8 cellular contexts compared by ENCODE assay signal in the genomic region with DNA sequence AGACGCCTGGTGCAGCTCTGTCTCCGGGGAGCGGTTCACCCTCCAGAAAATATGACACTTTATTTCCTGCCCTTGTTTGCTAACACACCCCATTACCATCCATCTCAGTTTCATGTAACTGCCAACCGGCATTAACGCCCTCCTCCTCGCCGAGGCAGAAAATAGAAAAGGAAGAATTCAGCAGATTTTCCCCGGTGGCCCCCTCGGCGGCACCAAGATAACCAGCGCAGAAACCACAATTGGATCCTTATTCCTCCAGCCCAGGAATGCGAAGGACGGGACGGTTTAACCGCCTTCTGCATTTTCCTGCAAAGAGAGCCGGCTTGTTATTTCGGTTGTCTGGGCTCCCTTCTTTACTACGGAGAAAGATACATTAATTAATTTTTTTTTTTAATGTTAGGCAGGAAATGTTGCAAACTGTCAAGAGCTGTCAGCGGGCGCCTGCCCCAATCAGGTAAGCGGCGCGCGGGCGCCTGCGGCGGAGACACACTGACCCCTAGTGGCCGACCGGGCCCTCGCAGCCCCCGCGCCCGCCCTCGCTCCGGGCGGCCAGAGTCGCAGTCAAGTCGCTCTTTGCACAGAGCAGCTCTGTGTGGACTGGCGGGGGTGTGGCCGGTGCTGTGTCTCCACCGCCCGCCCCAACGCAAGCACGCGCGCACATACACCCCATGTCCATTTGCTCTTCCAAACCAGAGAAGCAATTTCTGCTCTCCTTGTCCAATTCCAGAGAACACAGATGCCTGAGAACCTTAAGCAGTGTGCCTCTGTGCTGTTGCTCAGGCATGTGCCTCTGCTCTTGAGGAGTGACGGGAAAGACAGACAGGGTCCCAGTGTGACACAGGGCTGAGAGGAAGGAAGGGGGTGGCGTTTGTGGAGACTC. TPM values are rescaled to one million over a fixed set of nuclear protein-coding genes. Genes with fewer than 3 reads are reported as not detected.
DNase-seq lines count a peak whose midpoint lies in the region; TF ChIP-seq lines count a peak whose summit lies in the region.

No MANE protein-coding gene starts in this region.

- H3K4me3 Mint-ChIP-seq in activated naive CD4-positive, alpha-beta T cell treated with anti-CD3 and anti-CD28 coated beads, Interleukin-2, amount 10 ng/mL, durations not matched to agents 7 days and 5 days = peak overlapping the region; percentile 87
- peak overlapping the region; percentile 84 for H3K4me3 Mint-ChIP-seq in glutamatergic neuron (ENCODE audit: unreplicated experiment)

- H3K4me3 ChIP-seq in HEK293 (ENCODE audit: low read depth, low read length) (peak overlapping the region; percentile 21), MG63 (peak overlapping the region; percentile 13), SK-N-MC (peak overlapping the region; percentile 74), trophoblast cell (ENCODE audit: low read depth, low read length) (no peak overlapping the region), transverse colon (peak overlapping the region in 3 of 4 donors; percentile 15 to 54 (median 22))

- peak overlapping the region; percentile 9 for H2BK12ac ChIP-seq in trophoblast cell (ENCODE audit: low read length)

- H3K27me3 ChIP-seq in MG63 = peaks cover 3% of the 10 kb centered on the region; the same call in 1 of the 2 replicates
- no peaks in the 10 kb centered on the region for H3K27me3 ChIP-seq in trophoblast cell (ENCODE audit: insufficient read depth, low read length)
- peaks cover 49% of the 10 kb centered on the region for H3K27me3 ChIP-seq in transverse colon

- no peak overlapping the region for H2BK5ac ChIP-seq in trophoblast cell (ENCODE audit: low read depth, low read length, poor library complexity)

- no peaks in the 10 kb centered on the region for H3K9me3 Mint-ChIP-seq in activated naive CD4-positive, alpha-beta T cell treated with anti-CD3 and anti-CD28 coated beads, Interleukin-2, amount 10 ng/mL, durations not matched to agents 7 days and 5 days
- peaks cover 2% of the 10 kb centered on the region for H3K9me3 Mint-ChIP-seq in glutamatergic neuron (ENCODE audit: unreplicated experiment)

- peaks cover 31% of the 10 kb centered on the region for H3K4me1 Mint-ChIP-seq in activated naive CD4-positive, alpha-beta T cell treated with anti-CD3 and anti-CD28 coated beads, Interleukin-2, amount 10 ng/mL, durations not matched to agents 7 days and 5 days
- peaks cover 6% of the 10 kb centered on the region for H3K4me1 Mint-ChIP-seq in glutamatergic neuron (ENCODE audit: low read depth, unreplicated experiment)

- H4K8ac ChIP-seq in trophoblast cell (ENCODE audit: low read depth, low read length) = no peak overlapping the region

- no peak overlapping the region for H4K91ac ChIP-seq in trophoblast cell (ENCODE audit: low read depth, low read length)

- TF ChIP-seq POLR2A in transverse colon (IDR thresholded peaks at IDR 0.05) = no peak

- H3K27me3 Mint-ChIP-seq in activated naive CD4-positive, alpha-beta T cell treated with anti-CD3 and anti-CD28 coated beads, Interleukin-2, amount 10 ng/mL, durations not matched to agents 7 days and 5 days = peaks cover 9% of the 10 kb centered on the region
- H3K27me3 Mint-ChIP-seq in glutamatergic neuron (ENCODE audit: unreplicated experiment) = peaks cover 9% of the 10 kb centered on the region

- no peaks in the 10 kb centered on the region for H3K36me3 ChIP-seq in HEK293 (ENCODE audit: control insufficient read depth in 2 of 2, insufficient read depth in 1 of 2, low read length in 2 of 2)
- no peaks in the 10 kb centered on the region for H3K36me3 ChIP-seq in MG63
- H3K36me3 ChIP-seq in SK-N-MC (ENCODE audit: insufficient read depth, low read length) = no peaks in the 10 kb centered on the region
- H3K36me3 ChIP-seq in trophoblast cell (ENCODE audit: control insufficient read depth in 1 of 2, insufficient read depth in 2 of 2, low read length in 2 of 2) = no peaks in the 10 kb centered on the region
- no peaks in the 10 kb centered on the region for H3K36me3 ChIP-seq in transverse colon

- no peak overlapping the region for H3K23ac ChIP-seq in trophoblast cell (ENCODE audit: low read length)

- no peak overlapping the region for H3K4ac ChIP-seq in trophoblast cell (ENCODE audit: low read depth, low read length)

- H3K27ac Mint-ChIP-seq in activated naive CD4-positive, alpha-beta T cell treated with anti-CD3 and anti-CD28 coated beads, Interleukin-2, amount 10 ng/mL, durations not matched to agents 7 days and 5 days = peak overlapping the region; percentile 98
- peak overlapping the region; percentile 8 for H3K27ac Mint-ChIP-seq in glutamatergic neuron (ENCODE audit: unreplicated experiment)

- POLR2A ChIA-PET in GM10248 (lab: Yijun Ruan, JAX) (no interaction called here), HEK293 (lab: Yijun Ruan, JAX) (interaction anchor here (0.7 to 1.2 kb wide), 2 partner anchors 10 to 36 kb away, joined by 3 read pairs; no protein-coding TSS in a partner anchor)

- H3K14ac ChIP-seq in trophoblast cell (ENCODE audit: low read length) = no peak overlapping the region

- peak overlapping the region; percentile 65 for H3K4me2 ChIP-seq in trophoblast cell (ENCODE audit: low read length)

- no CpG with 5 or more reads among the region's 48 CpGs for WGBS in trophoblast cell (ENCODE audit: extremely low coverage, insufficient coverage, insufficient read length)
- WGBS in transverse colon (ENCODE audit: low coverage in 1 of 2), 2 donors = 2 to 3% methylated on average over 15 to 48 of the region's 48 CpGs

- H3K4me1 ChIP-seq in HEK293 (ENCODE audit: control insufficient read depth, insufficient read depth, low read length) = no peaks in the 10 kb centered on the region; the same call in 1 of the 2 replicates
- peaks cover 4 to 9% of the 10 kb centered on the region in 2 experiments for H3K4me1 ChIP-seq in trophoblast cell (ENCODE audit: control insufficient read depth in 1 of 2, insufficient read depth in 2 of 2, low read length in 2 of 2)
- H3K4me1 ChIP-seq in transverse colon = peaks cover 0 to 13% (median 10%) of the 10 kb centered on the region in 4 donors

- H3K36me3 Mint-ChIP-seq in activated naive CD4-positive, alpha-beta T cell treated with anti-CD3 and anti-CD28 coated beads, Interleukin-2, amount 10 ng/mL, durations not matched to agents 7 days and 5 days = no peaks in the 10 kb centered on the region
- H3K36me3 Mint-ChIP-seq in glutamatergic neuron (ENCODE audit: unreplicated experiment) = peaks cover 4% of the 10 kb centered on the region

- H3K9ac ChIP-seq in SK-N-MC (ENCODE audit: insufficient read length) = no peak overlapping the region
- H3K9ac ChIP-seq in trophoblast cell (ENCODE audit: low read length) = no peak overlapping the region

- H4K12ac ChIP-seq in trophoblast cell (ENCODE audit: low read depth, low read length) = no peak overlapping the region

- no peak overlapping the region for H2AK5ac ChIP-seq in trophoblast cell (ENCODE audit: low read length)

- H3K79me2 ChIP-seq in trophoblast cell (ENCODE audit: control insufficient read depth, insufficient read depth, low read length, poor library complexity) = peaks cover 2% of the 10 kb centered on the region

- DNase-seq in GM10248 (ENCODE audit: extremely low spot score) (peak; percentile 88), MG63 (peak; percentile 68), SK-N-MC (ENCODE audit: low read depth, low spot score) (peak; percentile 57), glutamatergic neuron (peak; percentile 88), trophoblast cell (peak; percentile 68 to 87), transverse colon (peak; percentile 82)
- peak; percentile 89 for DNase-seq in activated naive CD4-positive, alpha-beta T cell treated with anti-CD3 and anti-CD28 coated beads, Interleukin-2, amount 10 ng/mL, durations not matched to agents 7 days and 5 days

- H3K18ac ChIP-seq in trophoblast cell (ENCODE audit: low read length) = no peak overlapping the region

- peak; percentile 97 for TF ChIP-seq CTCF in GM10248 (IDR thresholded peaks at IDR 0.05; ENCODE audit: control extremely low read depth, extremely low read depth, low read depth, missing control alignments)
- peak; percentile 92 for TF ChIP-seq CTCF in HEK293 (tag by site-specific recombination; IDR thresholded peaks at IDR 0.05)
- peak; percentile 98 for TF ChIP-seq CTCF in glutamatergic neuron (IDR thresholded peaks at IDR 0.05; ENCODE audit: partially characterized antibody, unreplicated experiment)
- peak; percentile 84 to 99 (median 99) for TF ChIP-seq CTCF in transverse colon (IDR thresholded peaks at IDR 0.05)

- H3K9me3 ChIP-seq in HEK293 (ENCODE audit: control insufficient read depth, insufficient read depth, low read depth, low read length) = no peaks in the 10 kb centered on the region
- H3K9me3 ChIP-seq in MG63 = no peaks in the 10 kb centered on the region
- H3K9me3 ChIP-seq in SK-N-MC (ENCODE audit: low read depth, low read length) = no peaks in the 10 kb centered on the region
- H3K9me3 ChIP-seq in trophoblast cell (ENCODE audit: insufficient read depth, low read depth, low read length) = no peaks in the 10 kb centered on the region
- no peaks in the 10 kb centered on the region for H3K9me3 ChIP-seq in transverse colon

- TF ChIP-seq EP300 in transverse colon (IDR thresholded peaks at IDR 0.05; ENCODE audit: low read depth) = no peak

- H3K27ac ChIP-seq in HEK293 (ENCODE audit: extremely low read depth, low read depth, low read length) (no peak overlapping the region), SK-N-MC (no peak overlapping the region), trophoblast cell (ENCODE audit: low read depth, low read length) (peak overlapping the region; percentile 17), transverse colon (no peak overlapping the region)

- in situ Hi-C loops in transverse colon (cut with MboI; ENCODE audit: low pct_ligation_motif_present in 1 of 4, low pct_unique_long_range_greater_than_20kb in 1 of 4, low sequenced_read_pairs in 3 of 4) = no loop called here

- peaks cover 5% of the 10 kb centered on the region for H3K79me1 ChIP-seq in trophoblast cell (ENCODE audit: low read length)

- CTCF ChIA-PET in GM10248 (lab: Yijun Ruan, JAX) (interaction anchor here (0.6 to 3.9 kb wide), 30 partner anchors 8 to 290 kb away, joined by 3 to 28 read pairs (median 5); partner anchors contain the start of genes C17orf67, DGKE and NOG), HEK293 (lab: Yijun Ruan, JAX) (interaction anchor here (0.5 to 4.9 kb wide), 46 partner anchors 9 to 1297 kb away, joined by 3 to 65 read pairs (median 4); partner anchors contain the start of gene NOG)
- CTCF ChIA-PET in activated naive CD4-positive, alpha-beta T cell treated with anti-CD3 and anti-CD28 coated beads, Interleukin-2, amount 10 ng/mL, durations not matched to agents 7 days and 5 days (lab: Charles Lee) = interaction anchor here (0.6 to 4.1 kb wide), 30 partner anchors 9 to 653 kb away, joined by 3 to 80 read pairs (median 6); partner anchors contain the start of gene NOG

- peak overlapping the region; percentile 0 for H2BK120ac ChIP-seq in trophoblast cell (ENCODE audit: insufficient read depth, low read length, poor library complexity)

- intact Hi-C loops in transverse colon (cut with DNase I; ENCODE audit: low total_unique reads) = loop anchor here (10.0 kb wide), 2 partner anchors 95 to 185 kb away; partner anchors contain the start of gene NOG

- H2AFZ ChIP-seq in trophoblast cell (ENCODE audit: insufficient read depth, low read length, poor library complexity) = no peak overlapping the region

RNA-seq across cellular contexts. Expression of gene C17orf67, which starts 53.6 kb away (rescaled TPM):
- total RNA-seq in MG63 (2014; rRNA removed; shearing (Covaris generic); ENCODE audit: low replicate concordance) = 0.63 TPM in 1 of 2 replicates, not detected in the other
- total RNA-seq in glutamatergic neuron (ENCODE audit: unreplicated experiment) (not detected), transverse colon (1 to 10 TPM in 1 of 4 donors, under 1 TPM in 1, not detected in 2; 0.27 to 1.3 TPM)
- 0.82 and 0.90 TPM in 2 replicates for polyA plus RNA-seq in trophoblast cell (2013)

RNA-seq across cellular contexts. Expression of gene DGKE, which starts 53.8 kb away (rescaled TPM):
- total RNA-seq in MG63 (2014; rRNA removed; shearing (Covaris generic); ENCODE audit: low replicate concordance) = 4.0 and 7.9 TPM in 2 replicates
- total RNA-seq in glutamatergic neuron (ENCODE audit: unreplicated experiment) = 2.8 TPM
- polyA plus RNA-seq in trophoblast cell (2013) = 3.6 TPM in 2 replicates
- total RNA-seq in transverse colon = 10 to 100 TPM in 2 of 4 donors, 1 to 10 TPM in 2; 2.6 to 35.9 (median 11.4) TPM
